8 cellular contexts compared by ENCODE assay signal in the genomic region with DNA sequence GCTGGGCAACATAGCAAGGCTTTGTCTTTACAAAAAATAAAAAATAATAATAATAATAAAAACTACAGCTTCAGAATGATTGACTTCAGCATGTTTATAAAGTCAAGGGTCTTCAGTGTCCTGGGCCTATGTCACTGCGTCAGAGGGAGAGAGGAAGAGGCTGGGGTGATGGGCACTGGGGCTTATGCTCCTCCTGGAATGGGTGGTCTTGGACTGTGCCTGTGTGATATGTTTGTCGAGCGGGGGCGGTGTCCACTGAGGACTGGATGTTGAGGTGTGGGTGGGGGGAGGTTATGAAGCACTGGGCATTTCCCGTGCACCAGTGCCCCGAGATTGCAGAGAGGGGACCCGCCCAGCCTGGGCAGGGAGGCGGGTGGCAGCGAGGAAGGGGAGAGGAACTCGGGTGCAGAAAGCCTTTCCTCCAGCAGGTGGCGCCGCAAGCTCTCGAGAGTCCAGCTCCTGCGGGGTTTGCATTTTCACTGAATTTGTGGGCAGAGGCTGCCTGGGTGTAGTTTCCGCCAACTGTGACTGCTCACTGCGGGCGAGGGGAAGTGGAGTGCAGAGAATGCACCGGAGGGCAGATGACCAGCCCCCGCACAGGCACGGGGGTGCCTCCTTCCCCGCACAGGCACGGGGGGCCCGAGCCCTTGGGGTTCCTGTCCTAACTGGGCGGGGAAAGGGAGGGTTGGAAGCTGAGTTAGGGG.
A peak's percentile ranks its signal among the peaks of the same experiment; 100 is the strongest.
DNase-seq lines count a peak whose midpoint lies in the region; ATAC-seq and TF ChIP-seq lines count a peak whose summit lies in the region.

No MANE protein-coding gene starts in this region.

- intact Hi-C loops in Right ventricle myocardium inferior (cut with DNase I), result loop anchor here (1.0 to 2.0 kb wide), 3 partner anchors 43 to 164 kb away; no protein-coding TSS in a partner anchor
- intact Hi-C loops in posterior vena cava (cut with DNase I), result loop anchor here in 1 of 2 donors (2.0 to 5.0 kb wide), 2 partner anchors 96 to 163 kb away; no protein-coding TSS in a partner anchor

- H3K27ac ChIP-seq in SK-N-SH (ENCODE audit: low read depth in 2 of 2, low read length in 1 of 2) (peak overlapping the region; percentile 50 to 70), upper lobe of left lung (peak overlapping the region; percentile 54 to 75 (median 68))

- peaks cover 20% of the 10 kb centered on the region for H3F3A ChIP-seq in SK-N-SH (replicated peaks; ENCODE audit: insufficient read depth)

- peak overlapping the region; percentile 85 for H3K27ac Mint-ChIP-seq in HFFc6

- H3K4me3 Mint-ChIP-seq in HFFc6, result peak overlapping the region; percentile 76

- H3K4me3 ChIP-seq in GM08714 (ENCODE audit: low read length) (peak overlapping the region; percentile 49; the same call in 1 of the 2 replicates), SK-N-SH (ENCODE audit: low read depth in 2 of 2, low read length in 1 of 2) (peak overlapping the region in 1 of 2 experiments; percentile 27; a peak in 1 of 4 replicates), upper lobe of left lung (peak overlapping the region in 2 of 4 donors; percentile 25 to 34)

- H3K9me3 Mint-ChIP-seq in HFFc6, result peaks cover 18% of the 10 kb centered on the region

- H3K9me2 ChIP-seq in SK-N-SH, result no peaks in the 10 kb centered on the region

- no peaks in the 10 kb centered on the region; the same call in none of the 2 replicates for H3K27me3 Mint-ChIP-seq in HFFc6 (ENCODE audit: insufficient read depth)

- TF ChIP-seq CTCF in HFFc6 (IDR thresholded peaks at IDR 0.05) (peak; percentile 99), SK-N-SH (IDR thresholded peaks at IDR 0.05) (peak; percentile 98), upper lobe of left lung (IDR thresholded peaks at IDR 0.05) (peak; percentile 93 to 99 (median 98))

- peak; percentile 100 for TF ChIP-seq RAD21 in SK-N-SH (IDR thresholded peaks at IDR 0.05; ENCODE audit: low read length)

- H3K4me1 ChIP-seq in SK-N-SH (ENCODE audit: control insufficient read depth in 1 of 2, insufficient read depth in 2 of 2, low read depth in 1 of 2, low read length in 1 of 2), result peaks cover 0 to 14% of the 10 kb centered on the region in 2 experiments; a peak in 1 of 4 replicates
- H3K4me1 ChIP-seq in upper lobe of left lung, result peaks cover 11 to 23% (median 21%) of the 10 kb centered on the region in 4 donors

- POLR2A ChIA-PET in SK-N-SH (lab: Yijun Ruan, JAX), result interaction anchor here (0.7 to 1.8 kb wide), 4 partner anchors 43 to 97 kb away, joined by 3 to 7 read pairs (median 3); no protein-coding TSS in a partner anchor

- H3K27me3 ChIP-seq in SK-N-SH (ENCODE audit: insufficient read depth) (no peaks in the 10 kb centered on the region), upper lobe of left lung (no peaks in the 10 kb centered on the region)

- H3K9me3 ChIP-seq in SK-N-SH (peaks cover 10% of the 10 kb centered on the region), upper lobe of left lung (no peaks in the 10 kb centered on the region)

- peaks cover 46% of the 10 kb centered on the region for H3K4me1 Mint-ChIP-seq in HFFc6 (ENCODE audit: low read depth)

- peaks cover 0 to 8% of the 10 kb centered on the region in 2 experiments for H3K36me3 ChIP-seq in SK-N-SH (replicated peaks in 1 of 2; ENCODE audit: control insufficient read depth in 1 of 2, insufficient read depth in 2 of 2, low read length in 1 of 2)
- no peaks in the 10 kb centered on the region for H3K36me3 ChIP-seq in upper lobe of left lung

- peak overlapping the region; percentile 47 for H2AFZ ChIP-seq in SK-N-SH (ENCODE audit: low read depth)

- WGBS in SK-N-SH (ENCODE audit: low lambda C conversion rate), result 12% methylated on average over 24 of the region's 24 CpGs
- 8 to 16% methylated on average over 13 to 24 of the region's 24 CpGs for WGBS in upper lobe of left lung, 2 donors

- ATAC-seq in Right ventricle myocardium inferior, result peak; percentile 85
- ATAC-seq in upper lobe of left lung (ENCODE audit: low FRiP score in 2 of 2), result peak; percentile 91 to 93

- CTCF ChIA-PET in SK-N-SH (lab: Yijun Ruan, JAX), result interaction anchor here (0.5 to 8.3 kb wide), 63 partner anchors 9 to 904 kb away, joined by 3 to 205 read pairs (median 5); no protein-coding TSS in a partner anchor

- no peaks in the 10 kb centered on the region for H4K20me1 ChIP-seq in SK-N-SH (ENCODE audit: insufficient read depth)

- no peak for TF ChIP-seq POLR2A in upper lobe of left lung (IDR thresholded peaks at IDR 0.05)

- H3K4me2 ChIP-seq in SK-N-SH, result peak overlapping the region; percentile 65

- DNase-seq in HFFc6 (peak; percentile 89), NCI-H1092 (lab: John Stamatoyannopoulos, UW) (peak; percentile 86), SK-N-SH (peak; percentile 98), Right ventricle myocardium inferior (ENCODE audit: missing footprints) (peak; percentile 96), posterior vena cava (ENCODE audit: low spot score) (peak; percentile 98), upper lobe of left lung (peak; percentile 84 to 95)
- peak; percentile 94 for DNase-seq in activated naive CD4-positive, alpha-beta T cell treated with anti-CD3 and anti-CD28 coated beads, Interleukin-2, amount 50 U/mL, for 16 hours

- H3K79me2 ChIP-seq in SK-N-SH (ENCODE audit: insufficient read depth), result peaks cover 60% of the 10 kb centered on the region

- peaks cover 20% of the 10 kb centered on the region for H3K36me3 Mint-ChIP-seq in HFFc6 (ENCODE audit: low read depth)

- TF ChIP-seq EP300 in SK-N-SH (IDR thresholded peaks at IDR 0.05; ENCODE audit: borderline replicate concordance in 1 of 2, low read depth in 1 of 2, low read length in 1 of 2), result peak in 1 of 2 experiments; percentile 15; a peak in 2 of 4 replicates
- no peak for TF ChIP-seq EP300 in upper lobe of left lung (IDR thresholded peaks at IDR 0.05)

- peak overlapping the region; percentile 28; the same call in 1 of the 2 replicates for H3K9ac ChIP-seq in SK-N-SH

TF ChIP-seq in SK-N-SH, 30 proteins besides CTCF, POLR2A, EP300 and RAD21:
- TF ChIP-seq NRF1 (IDR thresholded peaks at IDR 0.05; ENCODE audit: low read depth, low read length), result peak; percentile 39; the same call in 1 of the 2 replicates
- no peak for TF ChIP-seq FOSL2 (IDR thresholded peaks at IDR 0.05; ENCODE audit: borderline replicate concordance, low read depth)
- peak; percentile 61; the same call in 1 of the 2 replicates for TF ChIP-seq RCOR1 (IDR thresholded peaks at IDR 0.05; ENCODE audit: low read length)
- TF ChIP-seq TCF12 (IDR thresholded peaks at IDR 0.05), result peak; percentile 33; the same call in 1 of the 2 replicates
- TF ChIP-seq TEAD4 (IDR thresholded peaks at IDR 0.05; ENCODE audit: borderline replicate concordance, insufficient read depth), result no peak
- TF ChIP-seq, protein P1, sequence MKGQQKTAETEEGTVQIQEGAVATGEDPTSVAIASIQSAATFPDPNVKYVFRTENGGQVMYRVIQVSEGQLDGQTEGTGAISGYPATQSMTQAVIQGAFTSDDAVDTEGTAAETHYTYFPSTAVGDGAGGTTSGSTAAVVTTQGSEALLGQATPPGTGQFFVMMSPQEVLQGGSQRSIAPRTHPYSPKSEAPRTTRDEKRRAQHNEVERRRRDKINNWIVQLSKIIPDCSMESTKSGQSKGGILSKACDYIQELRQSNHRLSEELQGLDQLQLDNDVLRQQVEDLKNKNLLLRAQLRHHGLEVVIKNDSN (IDR thresholded peaks at IDR 0.05; ENCODE audit: borderline replicate concordance, low read depth), result no peak
- TF ChIP-seq RFX5 (IDR thresholded peaks at IDR 0.05; ENCODE audit: low read length), result no peak
- TF ChIP-seq ELF1 (IDR thresholded peaks at IDR 0.05), result no peak
- no peak for TF ChIP-seq GATA2 (CRISPR knock-in tag; IDR thresholded peaks at IDR 0.05)
- TF ChIP-seq, protein P2, sequence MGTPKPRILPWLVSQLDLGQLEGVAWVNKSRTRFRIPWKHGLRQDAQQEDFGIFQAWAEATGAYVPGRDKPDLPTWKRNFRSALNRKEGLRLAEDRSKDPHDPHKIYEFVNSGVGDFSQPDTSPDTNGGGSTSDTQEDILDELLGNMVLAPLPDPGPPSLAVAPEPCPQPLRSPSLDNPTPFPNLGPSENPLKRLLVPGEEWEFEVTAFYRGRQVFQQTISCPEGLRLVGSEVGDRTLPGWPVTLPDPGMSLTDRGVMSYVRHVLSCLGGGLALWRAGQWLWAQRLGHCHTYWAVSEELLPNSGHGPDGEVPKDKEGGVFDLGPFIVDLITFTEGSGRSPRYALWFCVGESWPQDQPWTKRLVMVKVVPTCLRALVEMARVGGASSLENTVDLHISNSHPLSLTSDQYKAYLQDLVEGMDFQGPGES (IDR thresholded peaks at IDR 0.05; ENCODE audit: low read depth, low read length), result no peak
- peak; percentile 39; the same call in 1 of the 2 replicates for TF ChIP-seq NFIC (IDR thresholded peaks at IDR 0.05; ENCODE audit: borderline replicate concordance)
- peak; percentile 99 for TF ChIP-seq SMC3 (IDR thresholded peaks at IDR 0.05; ENCODE audit: low read depth, low read length)
- no peak for TF ChIP-seq MXI1 (IDR thresholded peaks at IDR 0.05; ENCODE audit: low read depth, low read length)
- TF ChIP-seq YY1 (IDR thresholded peaks at IDR 0.05; ENCODE audit: low read depth), result no peak
- TF ChIP-seq FOXJ3 (CRISPR knock-in tag; IDR thresholded peaks at IDR 0.05), result no peak
- TF ChIP-seq, protein P3, sequence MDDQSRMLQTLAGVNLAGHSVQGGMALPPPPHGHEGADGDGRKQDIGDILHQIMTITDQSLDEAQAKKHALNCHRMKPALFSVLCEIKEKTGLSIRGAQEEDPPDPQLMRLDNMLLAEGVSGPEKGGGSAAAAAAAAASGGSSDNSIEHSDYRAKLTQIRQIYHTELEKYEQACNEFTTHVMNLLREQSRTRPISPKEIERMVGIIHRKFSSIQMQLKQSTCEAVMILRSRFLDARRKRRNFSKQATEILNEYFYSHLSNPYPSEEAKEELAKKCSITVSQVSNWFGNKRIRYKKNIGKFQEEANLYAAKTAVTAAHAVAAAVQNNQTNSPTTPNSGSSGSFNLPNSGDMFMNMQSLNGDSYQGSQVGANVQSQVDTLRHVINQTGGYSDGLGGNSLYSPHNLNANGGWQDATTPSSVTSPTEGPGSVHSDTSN (IDR thresholded peaks at IDR 0.05), result no peak
- TF ChIP-seq SIN3A (IDR thresholded peaks at IDR 0.05; ENCODE audit: borderline replicate concordance, low read depth, low read length), result no peak
- TF ChIP-seq TAF1 (IDR thresholded peaks at IDR 0.05; ENCODE audit: borderline replicate concordance, low read depth, low read length), result no peak
- TF ChIP-seq EZH2phosphoT487 (IDR thresholded peaks at IDR 0.05; ENCODE audit: borderline replicate concordance, low read depth), result no peak
